13 cellular contexts compared by ENCODE assay signal in the genomic region with DNA sequence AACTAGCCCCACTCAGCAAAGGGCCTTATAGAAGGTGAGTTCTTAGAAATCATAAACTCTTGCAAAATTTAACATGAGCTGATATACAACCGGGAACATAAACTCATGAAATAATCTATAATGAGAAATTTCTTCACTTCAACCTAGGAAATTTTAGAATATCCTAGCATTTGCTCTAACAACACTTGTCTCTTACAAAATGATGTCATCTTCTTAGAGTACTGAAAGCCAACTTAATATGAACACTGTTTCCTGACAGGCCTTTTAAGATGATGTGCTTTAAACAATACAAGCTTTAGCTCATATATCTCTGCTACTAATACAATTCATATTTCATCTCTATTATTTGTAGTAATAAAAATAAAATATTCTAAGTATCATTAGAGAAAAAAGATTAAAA. TPM values are rescaled to one million over a fixed set of nuclear protein-coding genes. Genes with fewer than 3 reads are reported as not detected.
A peak's percentile ranks its signal among the peaks of the same experiment; 100 is the strongest.
DNase-seq lines count a peak whose midpoint lies in the region; ATAC-seq, FAIRE-seq and TF ChIP-seq lines count a peak whose summit lies in the region.
"Had no signal": no experiment of that assay in that cellular context is flagged by ENCODE, and none has a peak within 500 bp of the region (broad histone marks: within the 10 kb centered on the region; RNA-seq: fewer than 3 reads in every experiment).

No MANE protein-coding gene starts in this region.

- H3K4me3 Mint-ChIP-seq in astrocyte (ENCODE audit: unreplicated experiment), result peak overlapping the region; percentile 34
- peak overlapping the region; percentile 77 for H3K4me3 Mint-ChIP-seq in stimulated activated effector memory CD8-positive, alpha-beta T cell treated with anti-CD3 and anti-CD28 coated beads, Interleukin-12 subunit alpha, Interleukin-12 subunit beta, amount 100 ng/mL, for 72 hours

- no peaks in the 10 kb centered on the region for H3K9me3 ChIP-seq in HEK293 (ENCODE audit: control insufficient read depth, insufficient read depth, low read depth, low read length)
- H3K9me3 ChIP-seq in astrocyte (ENCODE audit: insufficient read depth, low read depth, low read length), result no peaks in the 10 kb centered on the region
- no peaks in the 10 kb centered on the region for H3K9me3 ChIP-seq in mesenchymal stem cell (ENCODE audit: control insufficient read depth, low read length)
- H3K9me3 ChIP-seq in left lung, result no peaks in the 10 kb centered on the region

- no peak for ATAC-seq in stimulated activated effector memory CD8-positive, alpha-beta T cell treated with anti-CD3 and anti-CD28 coated beads, Interleukin-12 subunit alpha, Interleukin-12 subunit beta, amount 100 ng/mL, for 72 hours
- no peak for ATAC-seq in left lung
- ATAC-seq: stimulated activated naive CD8-positive, alpha-beta T cell treated with anti-CD3 and anti-CD28 coated beads, Interleukin-15, Interleukin-2, amounts not matched to agents 100 U/mL and 50 U/mL, for 24 hours had no signal

- no peak for TF ChIP-seq CTCF in HEK293 (tag by site-specific recombination; IDR thresholded peaks at IDR 0.05)
- no peak for TF ChIP-seq CTCF in astrocyte (IDR thresholded peaks at IDR 0.05; ENCODE audit: insufficient read depth, low read depth, low read length)
- no peak for TF ChIP-seq CTCF in left lung (IDR thresholded peaks at IDR 0.05)

- no peak overlapping the region for H2BK12ac ChIP-seq in mesenchymal stem cell (ENCODE audit: low read length in 2 of 2)

- H3K27ac Mint-ChIP-seq in astrocyte (ENCODE audit: unreplicated experiment), result peak overlapping the region; percentile 97
- H3K27ac Mint-ChIP-seq in stimulated activated effector memory CD8-positive, alpha-beta T cell treated with anti-CD3 and anti-CD28 coated beads, Interleukin-12 subunit alpha, Interleukin-12 subunit beta, amount 100 ng/mL, for 72 hours, result peak overlapping the region; percentile 92

- CTCF ChIA-PET in HEK293 (lab: Yijun Ruan, JAX), result no interaction called here

- no peaks in the 10 kb centered on the region for H3K27me3 Mint-ChIP-seq in astrocyte (ENCODE audit: low read depth, unreplicated experiment)

- no peaks in the 10 kb centered on the region for H3K36me3 Mint-ChIP-seq in astrocyte (ENCODE audit: low read depth, unreplicated experiment)
- peaks cover 6% of the 10 kb centered on the region for H3K36me3 Mint-ChIP-seq in stimulated activated effector memory CD8-positive, alpha-beta T cell treated with anti-CD3 and anti-CD28 coated beads, Interleukin-12 subunit alpha, Interleukin-12 subunit beta, amount 100 ng/mL, for 72 hours

- WGBS in mesenchymal stem cell, result 100% methylated on average over 1 of the region's 1 CpG

- FAIRE-seq in astrocyte (lab: Jason Lieb, UNC), result no peak
- no peak for FAIRE-seq in frontal cortex (lab: Jason Lieb, UNC)

- H3K23ac ChIP-seq in mesenchymal stem cell (ENCODE audit: low read length in 2 of 2), result no peak overlapping the region

- H3K27ac ChIP-seq in HEK293 (ENCODE audit: extremely low read depth, low read depth, low read length), result no peak overlapping the region
- peak overlapping the region; percentile 77 for H3K27ac ChIP-seq in astrocyte (ENCODE audit: low read depth, low read length)
- no peak overlapping the region for H3K27ac ChIP-seq in mesenchymal stem cell (ENCODE audit: low read length, poor library complexity, severe bottlenecking)
- H3K27ac ChIP-seq in left lung, result peak overlapping the region in 1 of 2 donors; percentile 86

- H3K4me2 ChIP-seq in astrocyte (ENCODE audit: low read length), result no peak overlapping the region
- no peak overlapping the region for H3K4me2 ChIP-seq in mesenchymal stem cell (ENCODE audit: low read length, poor library complexity, severe bottlenecking)

- intact Hi-C loops in left lung (cut with DNase I), result no loop called here

- H3K27me3 ChIP-seq in astrocyte (ENCODE audit: insufficient read depth, low read length), result no peaks in the 10 kb centered on the region
- H3K27me3 ChIP-seq in mesenchymal stem cell (ENCODE audit: control insufficient read depth in 1 of 2, insufficient read depth in 1 of 2, low read length in 2 of 2), result no peaks in the 10 kb centered on the region
- no peaks in the 10 kb centered on the region for H3K27me3 ChIP-seq in left lung

- no peak overlapping the region for H2BK15ac ChIP-seq in mesenchymal stem cell (ENCODE audit: low read depth, poor library complexity, severe bottlenecking)

- H3K36me3 ChIP-seq in HEK293 (ENCODE audit: control insufficient read depth in 2 of 2, insufficient read depth in 1 of 2, low read length in 2 of 2), result no peaks in the 10 kb centered on the region
- no peaks in the 10 kb centered on the region for H3K36me3 ChIP-seq in astrocyte (ENCODE audit: insufficient read depth, low read length)
- H3K36me3 ChIP-seq in mesenchymal stem cell (ENCODE audit: control insufficient read depth in 1 of 2, insufficient read depth in 2 of 2, low read depth in 1 of 2, low read length in 2 of 2), result no peaks in the 10 kb centered on the region
- H3K36me3 ChIP-seq in left lung, result no peaks in the 10 kb centered on the region

- no peak overlapping the region for H4K8ac ChIP-seq in mesenchymal stem cell (ENCODE audit: low read length)

- DNase-seq in astrocyte (ENCODE audit: low read depth), result no peak
- DNase-seq in mesenchymal stem cell, result no peak
- DNase-seq in stimulated activated effector memory CD8-positive, alpha-beta T cell treated with anti-CD3 and anti-CD28 coated beads, Interleukin-12 subunit alpha, Interleukin-12 subunit beta, amount 100 ng/mL, for 72 hours (ENCODE audit: low spot score in 2 of 2), result no peak
- DNase-seq in NCI-H524 treated with DMSO at 0.1 percent for 48 hours (lab: John Stamatoyannopoulos, UW), result no peak
- no peak for DNase-seq in left lung
- DNase-seq in frontal cortex (ENCODE audit: low spot score in 2 of 2), result no peak
- DNase-seq in midbrain (lab: John Stamatoyannopoulos, UW), result no peak
- DNase-seq: DMS 273 treated with DMSO at 0.1 percent for 48 hours, HCEC 1CT, NCI-H1694 treated with DMSO at 0.1 percent for 48 hours had no signal

- POLR2A ChIA-PET in HEK293 (lab: Yijun Ruan, JAX), result interaction anchor here (1.2 to 1.5 kb wide), 2 partner anchors 9 to 23 kb away, joined by 3 to 4 read pairs; no protein-coding TSS in a partner anchor

- no peaks in the 10 kb centered on the region for H3K79me2 ChIP-seq in astrocyte (ENCODE audit: insufficient read depth, low read length)

- no peak overlapping the region for H2AK5ac ChIP-seq in mesenchymal stem cell (ENCODE audit: low read length, severe bottlenecking)

- H3K79me1 ChIP-seq in mesenchymal stem cell (replicated peaks; ENCODE audit: low read length, poor library complexity, severe bottlenecking), result peaks cover 5% of the 10 kb centered on the region

- H3K4ac ChIP-seq in mesenchymal stem cell (ENCODE audit: low read depth in 1 of 2, low read length in 2 of 2), result no peak overlapping the region

- H3K9ac ChIP-seq in astrocyte (ENCODE audit: low read length) (peak overlapping the region; percentile 76), mesenchymal stem cell (ENCODE audit: low read length) (peak overlapping the region; percentile 96)

- H3K4me3 ChIP-seq in HEK293 (ENCODE audit: low read depth, low read length) (no peak overlapping the region), astrocyte (ENCODE audit: insufficient read depth, low read depth, low read length) (no peak overlapping the region), mesenchymal stem cell (ENCODE audit: insufficient read depth in 1 of 2, low read depth in 1 of 2, low read length in 2 of 2) (peak overlapping the region in 1 of 2 experiments; percentile 82), left lung (no peak overlapping the region)

- H2AFZ ChIP-seq in astrocyte (ENCODE audit: low read depth, low read length) (no peak overlapping the region), mesenchymal stem cell (ENCODE audit: low read depth, low read length) (no peak overlapping the region)

- no peak overlapping the region for H2BK120ac ChIP-seq in mesenchymal stem cell (ENCODE audit: low read depth, low read length)

- H4K91ac ChIP-seq in mesenchymal stem cell (ENCODE audit: low read length), result no peak overlapping the region

- no peaks in the 10 kb centered on the region for H4K20me1 ChIP-seq in astrocyte (ENCODE audit: insufficient read depth, low read length)

- H3K4me1 ChIP-seq in HEK293 (ENCODE audit: control insufficient read depth, insufficient read depth, low read length), result 0 out of 2 replicates have a peak, but pooled peaks cover 3% of the 10 kb centered on the region
- peaks cover 6% of the 10 kb centered on the region for H3K4me1 ChIP-seq in astrocyte (ENCODE audit: insufficient read depth, low read length)
- peaks cover 3% of the 10 kb centered on the region for H3K4me1 ChIP-seq in mesenchymal stem cell (ENCODE audit: control insufficient read depth, insufficient read depth, low read depth, low read length)
- no peaks in the 10 kb centered on the region for H3K4me1 ChIP-seq in left lung

- no peak overlapping the region for H2BK5ac ChIP-seq in mesenchymal stem cell (ENCODE audit: low read depth, low read length, poor library complexity, severe bottlenecking)

- no peaks in the 10 kb centered on the region for H3K4me1 Mint-ChIP-seq in astrocyte (ENCODE audit: low read depth, unreplicated experiment)
- peaks cover 17% of the 10 kb centered on the region for H3K4me1 Mint-ChIP-seq in stimulated activated effector memory CD8-positive, alpha-beta T cell treated with anti-CD3 and anti-CD28 coated beads, Interleukin-12 subunit alpha, Interleukin-12 subunit beta, amount 100 ng/mL, for 72 hours

- no peak overlapping the region for H3K18ac ChIP-seq in mesenchymal stem cell (ENCODE audit: low read depth in 1 of 2, low read length in 2 of 2)

- H3K9me3 Mint-ChIP-seq in astrocyte (ENCODE audit: unreplicated experiment), result no peaks in the 10 kb centered on the region
- H3K9me3 Mint-ChIP-seq in stimulated activated effector memory CD8-positive, alpha-beta T cell treated with anti-CD3 and anti-CD28 coated beads, Interleukin-12 subunit alpha, Interleukin-12 subunit beta, amount 100 ng/mL, for 72 hours, result peaks cover 4% of the 10 kb centered on the region

- H3K14ac ChIP-seq in mesenchymal stem cell (ENCODE audit: low read length in 2 of 2), result no peak overlapping the region

TF ChIP-seq in HEK293, 187 proteins besides CTCF, POLR2A, EP300 and RAD21 (continues in another document):
- TF ChIP-seq ZNF24 (tag by site-specific recombination; IDR thresholded peaks at IDR 0.05) (no peak), ZNF157 (tag by site-specific recombination; IDR thresholded peaks at IDR 0.05) (no peak), ZNF776 (tag by site-specific recombination; IDR thresholded peaks at IDR 0.05; ENCODE audit: borderline replicate concordance) (no peak), GLI2 (tag by site-specific recombination; IDR thresholded peaks at IDR 0.05; ENCODE audit: borderline replicate concordance, low read depth) (no peak)

RNA-seq across cellular contexts. Expression of gene PACRG, which starts 0.9 kb away (rescaled TPM):
- 0.72 TPM in 1 of 2 replicates, not detected in the other for total RNA-seq in astrocyte
- polyA plus RNA-seq in mesenchymal stem cell (2013, experiment 1 of 2), result 0.11 TPM
- 0.16 TPM for polyA plus RNA-seq in mesenchymal stem cell (2013, experiment 2 of 2)
- 1 to 10 TPM; 1.5 to 2.7 TPM for total RNA-seq in left lung
- total RNA-seq in frontal cortex, result 7.3 TPM
- total RNA-seq: T-helper 1 cell treated with Interleukin-12 subunit alpha and Interleukin-12 subunit beta and Interleukin-4 antibody, amounts not matched to agents 30 ng/mL and 1 ng/mL, for 36 hours had no signal

RNA-seq across cellular contexts. Expression of gene PRKN, which starts 1.1 kb away (rescaled TPM):
- total RNA-seq in astrocyte, result 1.3 and 1.5 TPM in 2 replicates
- 0.41 TPM for polyA plus RNA-seq in mesenchymal stem cell (2013, experiment 1 of 2)
- polyA plus RNA-seq in mesenchymal stem cell (2013, experiment 2 of 2), result 0.34 TPM
- total RNA-seq in left lung, result 1 to 10 TPM; 2.1 to 4.3 TPM
- 6.1 TPM for total RNA-seq in frontal cortex
- total RNA-seq: T-helper 1 cell treated with Interleukin-12 subunit alpha and Interleukin-12 subunit beta and Interleukin-4 antibody, amounts not matched to agents 30 ng/mL and 1 ng/mL, for 36 hours had no signal
